Comparison of ENCODE assay signal across 9 cellular contexts in genomic region chr18:75070235-75070624, GRCh38.
DNase-seq lines count a peak whose midpoint lies in the region; ATAC-seq and TF ChIP-seq lines count a peak whose summit lies in the region.
"Had no signal": no experiment of that assay in that cellular context is flagged by ENCODE, and none has a peak within 500 bp of the region (broad histone marks: within the 10 kb centered on the region; RNA-seq: fewer than 3 reads in every experiment).

No MANE protein-coding gene starts in this region.

- H3K36me3 Mint-ChIP-seq in activated T-cell treated with anti-CD3 and anti-CD28 coated beads, Interleukin-2, amount 50 U/mL, for 24 hours (ENCODE audit: low read depth) = peaks cover 14% of the 10 kb centered on the region
- no peaks in the 10 kb centered on the region for H3K36me3 Mint-ChIP-seq in activated T-helper 1 cell treated with anti-CD3 and anti-CD28 coated beads, Interleukin-12 subunit alpha, Interleukin-12 subunit beta, Interleukin-2, Interleukin-4 antibody, amounts not matched to agents 30 ng/mL and 10 ng/mL and 1 ng/mL, durations not matched to agents 14 hours and 24 hours and 36 hours (ENCODE audit: low read depth)

- H3K36me3 ChIP-seq in left lung = peaks cover 0 to 6% of the 10 kb centered on the region in 2 donors
- H3K36me3 ChIP-seq in testis (ENCODE audit: low read depth, missing control alignments) = no peaks in the 10 kb centered on the region

- intact Hi-C loops in activated T-helper 1 cell treated with anti-CD3 and anti-CD28 coated beads, Interleukin-12 subunit alpha, Interleukin-12 subunit beta, Interleukin-2, Interleukin-4 antibody, amounts not matched to agents 30 ng/mL and 10 ng/mL and 1 ng/mL, durations not matched to agents 14 hours and 24 hours and 36 hours (cut with micrococcal nuclease) = loop anchor here (1.0 to 10.0 kb wide), 8 partner anchors 16 to 1305 kb away; partner anchors contain the start of genes TIMM21 and TSHZ1
- intact Hi-C loops in left lung (cut with DNase I) = no loop called here
- intact Hi-C loops in testis (cut with DNase I; ENCODE audit: low total_unique reads) = no loop called here

- TF ChIP-seq POLR2A in testis (IDR thresholded peaks at IDR 0.05) = no peak

- peak overlapping the region; percentile 97 for H3K27ac Mint-ChIP-seq in activated T-cell treated with anti-CD3 and anti-CD28 coated beads, Interleukin-2, amount 50 U/mL, for 24 hours
- peak overlapping the region; percentile 96 for H3K27ac Mint-ChIP-seq in activated T-helper 1 cell treated with anti-CD3 and anti-CD28 coated beads, Interleukin-12 subunit alpha, Interleukin-12 subunit beta, Interleukin-2, Interleukin-4 antibody, amounts not matched to agents 30 ng/mL and 10 ng/mL and 1 ng/mL, durations not matched to agents 14 hours and 24 hours and 36 hours

- no peaks in the 10 kb centered on the region for H3K9me3 ChIP-seq in left lung
- no peaks in the 10 kb centered on the region for H3K9me3 ChIP-seq in testis
- H3K9me3 ChIP-seq: Caco-2 had no signal

- H3K4me3 Mint-ChIP-seq in activated T-cell treated with anti-CD3 and anti-CD28 coated beads, Interleukin-2, amount 50 U/mL, for 24 hours = peak overlapping the region; percentile 75
- peak overlapping the region; percentile 78 for H3K4me3 Mint-ChIP-seq in activated T-helper 1 cell treated with anti-CD3 and anti-CD28 coated beads, Interleukin-12 subunit alpha, Interleukin-12 subunit beta, Interleukin-2, Interleukin-4 antibody, amounts not matched to agents 30 ng/mL and 10 ng/mL and 1 ng/mL, durations not matched to agents 14 hours and 24 hours and 36 hours

- H3K4me1 ChIP-seq in left lung = peaks cover 0 to 25% of the 10 kb centered on the region in 2 donors
- H3K4me1 ChIP-seq in testis = no peaks in the 10 kb centered on the region
- H3K4me1 ChIP-seq: Caco-2 had no signal

- DNase-seq in activated T-cell treated with anti-CD3 and anti-CD28 coated beads, Interleukin-2, amount 50 U/mL, for 24 hours = no peak
- no peak for DNase-seq in activated T-cell treated with anti-CD3 and anti-CD28 coated beads for 4 hours
- no peak for DNase-seq in activated T-helper 1 cell treated with anti-CD3 and anti-CD28 coated beads, Interleukin-12 subunit alpha, Interleukin-12 subunit beta, Interleukin-2, Interleukin-4 antibody, amounts not matched to agents 30 ng/mL and 10 ng/mL and 1 ng/mL, durations not matched to agents 14 hours and 24 hours and 36 hours (ENCODE audit: low spot score)
- peak in 1 of 2 donors; percentile 60 for DNase-seq in left lung
- peak; percentile 4 for DNase-seq in testis
- DNase-seq in OCI-M2 (lab: John Stamatoyannopoulos, UW; ENCODE audit: unreplicated experiment) = no peak
- no peak for DNase-seq in OCI-M1 (lab: John Stamatoyannopoulos, UW)
- DNase-seq: Caco-2 had no signal

- peak overlapping the region; percentile 37 to 90 for H3K27ac ChIP-seq in left lung
- H3K27ac ChIP-seq in testis = peak overlapping the region in 1 of 2 donors; percentile 20

- H3K9me3 Mint-ChIP-seq in activated T-cell treated with anti-CD3 and anti-CD28 coated beads, Interleukin-2, amount 50 U/mL, for 24 hours = peaks cover 6% of the 10 kb centered on the region
- H3K9me3 Mint-ChIP-seq in activated T-helper 1 cell treated with anti-CD3 and anti-CD28 coated beads, Interleukin-12 subunit alpha, Interleukin-12 subunit beta, Interleukin-2, Interleukin-4 antibody, amounts not matched to agents 30 ng/mL and 10 ng/mL and 1 ng/mL, durations not matched to agents 14 hours and 24 hours and 36 hours = no peaks in the 10 kb centered on the region

- no peaks in the 10 kb centered on the region for H3K27me3 Mint-ChIP-seq in activated T-cell treated with anti-CD3 and anti-CD28 coated beads, Interleukin-2, amount 50 U/mL, for 24 hours
- no peaks in the 10 kb centered on the region for H3K27me3 Mint-ChIP-seq in activated T-helper 1 cell treated with anti-CD3 and anti-CD28 coated beads, Interleukin-12 subunit alpha, Interleukin-12 subunit beta, Interleukin-2, Interleukin-4 antibody, amounts not matched to agents 30 ng/mL and 10 ng/mL and 1 ng/mL, durations not matched to agents 14 hours and 24 hours and 36 hours (ENCODE audit: insufficient read depth)

- no peaks in the 10 kb centered on the region for H3K27me3 ChIP-seq in left lung
- no peaks in the 10 kb centered on the region for H3K27me3 ChIP-seq in testis

- ATAC-seq in left lung (no peak), GM21423 (IDR thresholded peaks at IDR 0.05; ENCODE audit: unreplicated experiment) (no peak)

- peak overlapping the region in 1 of 2 donors; percentile 21 for H3K4me3 ChIP-seq in left lung
- H3K4me3 ChIP-seq in testis = no peak overlapping the region

- 80 to 88% methylated on average over 8 to 16 of the region's 16 CpGs for WGBS in testis, 2 donors

- no peak for TF ChIP-seq CTCF in left lung (IDR thresholded peaks at IDR 0.05)
- TF ChIP-seq CTCF in testis (IDR thresholded peaks at IDR 0.05) = no peak

- peaks cover 43% of the 10 kb centered on the region for H3K4me1 Mint-ChIP-seq in activated T-cell treated with anti-CD3 and anti-CD28 coated beads, Interleukin-2, amount 50 U/mL, for 24 hours (ENCODE audit: low read depth)
- peaks cover 31% of the 10 kb centered on the region for H3K4me1 Mint-ChIP-seq in activated T-helper 1 cell treated with anti-CD3 and anti-CD28 coated beads, Interleukin-12 subunit alpha, Interleukin-12 subunit beta, Interleukin-2, Interleukin-4 antibody, amounts not matched to agents 30 ng/mL and 10 ng/mL and 1 ng/mL, durations not matched to agents 14 hours and 24 hours and 36 hours (ENCODE audit: low read depth)
